In the genomic region with DNA sequence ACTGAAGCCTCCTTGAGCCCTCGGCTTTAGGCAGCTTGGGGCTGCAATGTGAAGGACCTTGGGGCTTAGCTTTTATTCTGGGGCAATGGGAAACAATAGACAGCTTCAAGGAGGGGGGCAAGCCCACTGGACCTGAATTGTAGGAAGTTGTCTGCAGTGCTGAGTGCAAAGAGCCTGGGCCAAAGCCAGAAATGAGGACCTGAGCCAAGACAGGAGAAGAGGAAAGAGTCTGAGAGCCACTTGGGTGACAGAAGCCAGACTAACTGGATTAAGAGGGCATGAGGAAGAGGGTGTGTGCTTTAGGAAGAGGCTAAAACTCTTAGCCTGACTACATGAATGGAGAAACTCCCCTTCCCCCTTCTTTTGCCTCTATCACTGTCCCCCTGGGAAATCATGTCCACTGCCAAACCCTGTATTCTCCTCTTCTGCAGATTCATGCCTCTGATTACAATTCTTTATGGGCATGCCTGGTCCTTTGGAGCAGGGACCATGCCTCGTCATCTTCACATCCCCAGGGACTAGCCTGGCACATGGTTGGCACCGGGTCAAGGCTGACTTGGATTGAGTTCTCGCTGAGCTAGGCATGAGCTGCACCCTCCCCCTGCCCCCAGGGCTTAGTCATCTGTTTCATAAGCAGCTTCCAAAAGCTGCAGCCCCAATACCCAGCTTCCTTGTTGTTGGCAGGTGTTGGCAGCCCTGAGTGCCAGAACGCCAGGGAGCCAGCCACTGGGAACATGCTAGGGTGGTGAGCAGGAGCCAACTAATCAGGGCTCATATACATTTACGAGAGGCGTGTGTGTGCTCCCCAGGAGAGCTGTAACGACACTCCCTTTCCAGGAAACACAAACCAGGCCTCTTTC, we compare ENCODE assay signal across 1 cellular context.
TF ChIP-seq lines count a peak whose summit lies in the region.

No MANE protein-coding gene starts in this region.

TF ChIP-seq in SK-N-SH, 30 proteins besides CTCF, POLR2A, EP300 and RAD21 (continued from another document):
- TF ChIP-seq, protein P1, sequence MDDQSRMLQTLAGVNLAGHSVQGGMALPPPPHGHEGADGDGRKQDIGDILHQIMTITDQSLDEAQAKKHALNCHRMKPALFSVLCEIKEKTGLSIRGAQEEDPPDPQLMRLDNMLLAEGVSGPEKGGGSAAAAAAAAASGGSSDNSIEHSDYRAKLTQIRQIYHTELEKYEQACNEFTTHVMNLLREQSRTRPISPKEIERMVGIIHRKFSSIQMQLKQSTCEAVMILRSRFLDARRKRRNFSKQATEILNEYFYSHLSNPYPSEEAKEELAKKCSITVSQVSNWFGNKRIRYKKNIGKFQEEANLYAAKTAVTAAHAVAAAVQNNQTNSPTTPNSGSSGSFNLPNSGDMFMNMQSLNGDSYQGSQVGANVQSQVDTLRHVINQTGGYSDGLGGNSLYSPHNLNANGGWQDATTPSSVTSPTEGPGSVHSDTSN (IDR thresholded peaks at IDR 0.05) = no peak
- TF ChIP-seq, protein P2, sequence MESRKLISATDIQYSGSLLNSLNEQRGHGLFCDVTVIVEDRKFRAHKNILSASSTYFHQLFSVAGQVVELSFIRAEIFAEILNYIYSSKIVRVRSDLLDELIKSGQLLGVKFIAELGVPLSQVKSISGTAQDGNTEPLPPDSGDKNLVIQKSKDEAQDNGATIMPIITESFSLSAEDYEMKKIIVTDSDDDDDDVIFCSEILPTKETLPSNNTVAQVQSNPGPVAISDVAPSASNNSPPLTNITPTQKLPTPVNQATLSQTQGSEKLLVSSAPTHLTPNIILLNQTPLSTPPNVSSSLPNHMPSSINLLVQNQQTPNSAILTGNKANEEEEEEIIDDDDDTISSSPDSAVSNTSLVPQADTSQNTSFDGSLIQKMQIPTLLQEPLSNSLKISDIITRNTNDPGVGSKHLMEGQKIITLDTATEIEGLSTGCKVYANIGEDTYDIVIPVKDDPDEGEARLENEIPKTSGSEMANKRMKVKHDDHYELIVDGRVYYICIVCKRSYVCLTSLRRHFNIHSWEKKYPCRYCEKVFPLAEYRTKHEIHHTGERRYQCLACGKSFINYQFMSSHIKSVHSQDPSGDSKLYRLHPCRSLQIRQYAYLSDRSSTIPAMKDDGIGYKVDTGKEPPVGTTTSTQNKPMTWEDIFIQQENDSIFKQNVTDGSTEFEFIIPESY (IDR thresholded peaks at IDR 0.05; ENCODE audit: borderline replicate concordance, low read depth) = no peak
- no peak for TF ChIP-seq ELF1 (IDR thresholded peaks at IDR 0.05)
- no peak for TF ChIP-seq TAF1 (IDR thresholded peaks at IDR 0.05; ENCODE audit: borderline replicate concordance, low read depth, low read length)
- TF ChIP-seq FOSL2 (IDR thresholded peaks at IDR 0.05; ENCODE audit: borderline replicate concordance, low read depth) = peak; percentile 51; the same call in 1 of the 2 replicates
- TF ChIP-seq, protein P3, sequence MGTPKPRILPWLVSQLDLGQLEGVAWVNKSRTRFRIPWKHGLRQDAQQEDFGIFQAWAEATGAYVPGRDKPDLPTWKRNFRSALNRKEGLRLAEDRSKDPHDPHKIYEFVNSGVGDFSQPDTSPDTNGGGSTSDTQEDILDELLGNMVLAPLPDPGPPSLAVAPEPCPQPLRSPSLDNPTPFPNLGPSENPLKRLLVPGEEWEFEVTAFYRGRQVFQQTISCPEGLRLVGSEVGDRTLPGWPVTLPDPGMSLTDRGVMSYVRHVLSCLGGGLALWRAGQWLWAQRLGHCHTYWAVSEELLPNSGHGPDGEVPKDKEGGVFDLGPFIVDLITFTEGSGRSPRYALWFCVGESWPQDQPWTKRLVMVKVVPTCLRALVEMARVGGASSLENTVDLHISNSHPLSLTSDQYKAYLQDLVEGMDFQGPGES (IDR thresholded peaks at IDR 0.05; ENCODE audit: low read depth, low read length) = no peak
- no peak for TF ChIP-seq RXRA (IDR thresholded peaks at IDR 0.05; ENCODE audit: borderline replicate concordance, low read depth)
- TF ChIP-seq TEAD4 (IDR thresholded peaks at IDR 0.05; ENCODE audit: borderline replicate concordance, insufficient read depth) = no peak
- peak; percentile 69 for TF ChIP-seq GATA2 (CRISPR knock-in tag; IDR thresholded peaks at IDR 0.05)
- TF ChIP-seq NFIC (IDR thresholded peaks at IDR 0.05; ENCODE audit: borderline replicate concordance) = peak; percentile 73
